9 cellular contexts compared by ENCODE assay signal in the genomic region with DNA sequence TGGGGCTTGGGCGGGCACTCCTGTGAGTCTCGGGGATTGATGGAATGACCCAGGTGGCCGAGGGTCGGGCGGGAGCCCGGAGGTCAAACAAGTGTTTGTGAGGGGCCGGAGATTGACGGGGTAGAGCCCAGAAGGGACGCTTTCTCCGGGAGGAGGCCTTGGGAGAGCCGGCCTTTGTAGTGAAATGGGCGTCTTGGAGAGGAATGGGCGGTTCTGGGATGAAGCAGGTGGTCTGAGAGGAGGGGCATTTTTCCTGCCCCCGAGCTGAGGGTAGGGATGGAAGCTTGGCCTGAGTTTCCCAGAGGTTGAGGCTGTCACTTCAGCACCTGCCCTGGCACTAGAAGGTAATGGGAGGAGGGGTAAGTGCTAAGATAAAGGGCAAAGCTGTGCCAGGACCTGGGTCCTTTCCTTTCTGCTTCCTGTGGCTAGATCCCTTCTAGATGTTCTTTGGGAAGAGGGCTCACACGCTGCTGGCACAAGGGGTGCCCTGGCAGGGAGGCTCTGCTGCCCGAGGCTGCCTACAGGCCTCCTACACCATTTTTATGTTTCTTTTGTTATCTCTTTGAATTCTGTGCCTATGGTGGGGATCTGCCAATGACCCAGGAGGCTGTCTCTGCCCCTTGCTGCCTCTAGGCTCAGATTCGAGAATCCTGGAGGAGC. TPM values are rescaled to one million over a fixed set of nuclear protein-coding genes. Genes with fewer than 3 reads are reported as not detected.
DNase-seq lines count a peak whose midpoint lies in the region; ATAC-seq and TF ChIP-seq lines count a peak whose summit lies in the region.
"Had no signal": no experiment of that assay in that cellular context is flagged by ENCODE, and none has a peak within 500 bp of the region (broad histone marks: within the 10 kb centered on the region; RNA-seq: fewer than 3 reads in every experiment).

No MANE protein-coding gene starts in this region.

- H3K9me3 ChIP-seq in AG04450 (ENCODE audit: control insufficient read depth, insufficient read depth, low read length) (no peaks in the 10 kb centered on the region), HEK293 (ENCODE audit: control insufficient read depth, insufficient read depth, low read depth, low read length) (no peaks in the 10 kb centered on the region)

- TF ChIP-seq CTCF in AG04450 (IDR thresholded peaks at IDR 0.05; ENCODE audit: low read depth, low read length) (no peak), HEK293 (tag by site-specific recombination; IDR thresholded peaks at IDR 0.05) (no peak), coronary artery (IDR thresholded peaks at IDR 0.05) (no peak)

- no peaks in the 10 kb centered on the region for H3K36me3 Mint-ChIP-seq in natural killer cell treated with Interleukin-12 subunit alpha and Interleukin-12 subunit beta and Interleukin-15 and Interleukin-18, amount 100 ng/mL, for 72 hours

- DNase-seq in AG04450 (ENCODE audit: low read depth, low spot score) (no peak), coronary artery (ENCODE audit: low spot score) (no peak), MV-4-11 (lab: John Stamatoyannopoulos, UW) (no peak), HPDE6-E6E7 (ENCODE audit: extremely low spot score) (no peak)
- DNase-seq in natural killer cell treated with Interleukin-12 subunit alpha and Interleukin-12 subunit beta and Interleukin-15 and Interleukin-18, amount 100 ng/mL, for 72 hours (ENCODE audit: low spot score), result no peak
- DNase-seq in activated effector memory CD4-positive, alpha-beta T cell treated with Interleukin-2 at 50 U/mL for 16 hours, result no peak

- CTCF ChIA-PET in AG04450 (lab: Charles Lee) (interaction anchor here (1.6 to 1.7 kb wide), 2 partner anchors 10 to 457 kb away, joined by 3 to 12 read pairs; no protein-coding TSS in a partner anchor), HEK293 (lab: Yijun Ruan, JAX) (interaction anchor here (0.5 to 2.1 kb wide), 5 partner anchors 9 to 1144 kb away, joined by 3 to 7 read pairs (median 3); no protein-coding TSS in a partner anchor)

- H3K27me3 Mint-ChIP-seq in natural killer cell treated with Interleukin-12 subunit alpha and Interleukin-12 subunit beta and Interleukin-15 and Interleukin-18, amount 100 ng/mL, for 72 hours, result peaks cover 41 to 43% of the 10 kb centered on the region in 2 donors

- no peak for ATAC-seq in natural killer cell treated with Interleukin-12 subunit alpha and Interleukin-12 subunit beta and Interleukin-15 and Interleukin-18, amount 100 ng/mL, for 72 hours
- no peak for ATAC-seq in GM18858 (IDR thresholded peaks at IDR 0.05; ENCODE audit: unreplicated experiment)

- H3K4me3 Mint-ChIP-seq in natural killer cell treated with Interleukin-12 subunit alpha and Interleukin-12 subunit beta and Interleukin-15 and Interleukin-18, amount 100 ng/mL, for 72 hours, result peak overlapping the region; percentile 61

- no peaks in the 10 kb centered on the region for H3K36me3 ChIP-seq in HEK293 (ENCODE audit: control insufficient read depth in 2 of 2, insufficient read depth in 1 of 2, low read length in 2 of 2)

- POLR2A ChIA-PET in AG04450 (lab: Yijun Ruan, JAX), result interaction anchor here (0.6 kb wide), 2 partner anchors 52 to 99 kb away, joined by 3 to 6 read pairs; no protein-coding TSS in a partner anchor
- POLR2A ChIA-PET in HEK293 (lab: Yijun Ruan, JAX), result no interaction called here

- H3K4me1 ChIP-seq in HEK293 (ENCODE audit: control insufficient read depth, insufficient read depth, low read length), result no peaks in the 10 kb centered on the region; the same call in 1 of the 2 replicates

- no peak overlapping the region for H3K27ac ChIP-seq in AG04450 (ENCODE audit: low read depth, low read length)
- H3K27ac ChIP-seq in HEK293 (ENCODE audit: extremely low read depth, low read depth, low read length), result no peak overlapping the region
- peak overlapping the region in 1 of 2 donors; percentile 38 for H3K27ac ChIP-seq in coronary artery
- H3K27ac ChIP-seq: epithelial cell of prostate had no signal

- no peak overlapping the region for H3K27ac Mint-ChIP-seq in natural killer cell treated with Interleukin-12 subunit alpha and Interleukin-12 subunit beta and Interleukin-15 and Interleukin-18, amount 100 ng/mL, for 72 hours

- H3K4me3 ChIP-seq in AG04450 (ENCODE audit: low read depth, low read length), result peak overlapping the region; percentile 54
- H3K4me3 ChIP-seq in HEK293 (ENCODE audit: low read depth, low read length), result no peak overlapping the region
- peak overlapping the region; percentile 79 for H3K4me3 ChIP-seq in coronary artery

- no peaks in the 10 kb centered on the region for H3K9me3 Mint-ChIP-seq in natural killer cell treated with Interleukin-12 subunit alpha and Interleukin-12 subunit beta and Interleukin-15 and Interleukin-18, amount 100 ng/mL, for 72 hours

- peaks cover 5% of the 10 kb centered on the region for H3K27me3 ChIP-seq in AG04450 (ENCODE audit: control insufficient read depth, insufficient read depth, low read length)

- H3K4me1 Mint-ChIP-seq in natural killer cell treated with Interleukin-12 subunit alpha and Interleukin-12 subunit beta and Interleukin-15 and Interleukin-18, amount 100 ng/mL, for 72 hours (ENCODE audit: low read depth in 2 of 2), result peaks cover 2 to 12% of the 10 kb centered on the region in 2 donors

TF ChIP-seq in HEK293, 187 proteins besides CTCF, POLR2A, EP300 and RAD21:
- TF ChIP-seq, protein P1, sequence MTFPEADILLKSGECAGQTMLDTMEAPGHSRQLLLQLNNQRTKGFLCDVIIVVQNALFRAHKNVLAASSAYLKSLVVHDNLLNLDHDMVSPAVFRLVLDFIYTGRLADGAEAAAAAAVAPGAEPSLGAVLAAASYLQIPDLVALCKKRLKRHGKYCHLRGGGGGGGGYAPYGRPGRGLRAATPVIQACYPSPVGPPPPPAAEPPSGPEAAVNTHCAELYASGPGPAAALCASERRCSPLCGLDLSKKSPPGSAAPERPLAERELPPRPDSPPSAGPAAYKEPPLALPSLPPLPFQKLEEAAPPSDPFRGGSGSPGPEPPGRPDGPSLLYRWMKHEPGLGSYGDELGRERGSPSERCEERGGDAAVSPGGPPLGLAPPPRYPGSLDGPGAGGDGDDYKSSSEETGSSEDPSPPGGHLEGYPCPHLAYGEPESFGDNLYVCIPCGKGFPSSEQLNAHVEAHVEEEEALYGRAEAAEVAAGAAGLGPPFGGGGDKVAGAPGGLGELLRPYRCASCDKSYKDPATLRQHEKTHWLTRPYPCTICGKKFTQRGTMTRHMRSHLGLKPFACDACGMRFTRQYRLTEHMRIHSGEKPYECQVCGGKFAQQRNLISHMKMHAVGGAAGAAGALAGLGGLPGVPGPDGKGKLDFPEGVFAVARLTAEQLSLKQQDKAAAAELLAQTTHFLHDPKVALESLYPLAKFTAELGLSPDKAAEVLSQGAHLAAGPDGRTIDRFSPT (tag by site-specific recombination; IDR thresholded peaks at IDR 0.05), result peak; percentile 25; the same call in 1 of the 2 replicates
- TF ChIP-seq ZNF555 (tag by site-specific recombination; conservative IDR thresholded peaks at IDR 0.05), result no peak

RNA-seq across cellular contexts. Expression of gene NDUFS5, which starts 56.1 kb away (rescaled TPM):
- polyA plus RNA-seq in AG04450 (2011; rRNA removed), result 696 and 852 TPM in 2 replicates
- polyA minus RNA-seq in AG04450 (2011; rRNA and poly(A)+ RNA removed), result 219 and 249 TPM in 2 replicates
- 100 to 1,000 TPM; 134 to 142 TPM for total RNA-seq in natural killer cell treated with Interleukin-12 subunit alpha and Interleukin-12 subunit beta and Interleukin-15 and Interleukin-18, amount 100 ng/mL, for 72 hours
